7 cellular contexts compared by ENCODE assay signal in the genomic region with DNA sequence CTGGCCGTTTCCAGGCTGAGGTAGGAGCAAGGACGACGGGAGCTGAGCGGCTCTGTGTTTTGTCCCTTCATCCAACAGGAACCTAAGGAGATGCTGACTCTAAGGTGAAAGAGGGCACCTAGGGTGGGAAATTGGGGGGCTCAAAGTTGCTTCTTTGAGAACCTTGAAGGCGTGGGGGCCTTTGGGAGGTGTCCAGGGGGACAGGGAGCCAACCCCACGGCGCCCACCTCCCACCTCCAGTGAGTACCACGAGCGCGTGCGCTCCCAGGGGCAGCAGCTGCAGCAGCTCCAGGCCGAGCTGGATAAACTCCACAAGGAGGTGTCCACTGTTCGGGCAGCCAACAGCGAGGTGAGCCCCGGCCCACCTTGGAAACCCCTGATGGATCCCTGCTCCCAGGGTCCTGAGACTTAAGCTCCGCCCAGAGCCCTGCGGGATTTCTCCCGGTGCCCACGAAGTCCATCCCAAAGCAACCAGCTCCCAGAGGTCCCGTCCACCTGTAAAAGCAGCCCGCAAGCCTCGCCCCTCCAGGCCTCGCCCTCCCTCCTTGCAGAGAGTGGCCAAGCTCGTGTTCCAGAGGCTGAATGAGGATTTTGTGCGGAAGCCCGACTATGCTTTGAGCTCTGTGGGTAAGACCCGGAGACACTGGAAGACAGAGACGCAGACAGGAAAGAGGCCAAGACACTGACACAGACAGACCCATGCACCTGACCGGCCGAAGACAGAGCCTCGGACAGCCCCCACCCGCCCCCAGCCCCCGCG. TPM values are rescaled to one million over a fixed set of nuclear protein-coding genes. Genes with fewer than 3 reads are reported as not detected.
DNase-seq lines count a peak whose midpoint lies in the region; ATAC-seq, FAIRE-seq and TF ChIP-seq lines count a peak whose summit lies in the region.

No MANE protein-coding gene starts in this region.

- SMC1A ChIA-PET in GM12878 (lab: Charles Lee; ENCODE audit: uncharacterized antibody, unreplicated experiment), result interaction anchor here (0.8 to 3.8 kb wide), 11 partner anchors 9 to 335 kb away, joined by 3 to 28 read pairs (median 4); a partner anchor contains a TSS

- POLR2A ChIA-PET in GM12878 (lab: Charles Lee), result interaction anchor here (0.5 to 5.0 kb wide), 9 partner anchors 13 to 1186 kb away, joined by 3 to 24 read pairs (median 6); a partner anchor contains a TSS

- BruUV-seq in GM12878 (replicated peaks; lab: Mats Ljungman, UMichigan), result TSS peak; percentile 72

- no peak for TF ChIP-seq RAD21 in GM12878 (IDR thresholded peaks at IDR 0.05; ENCODE audit: insufficient read depth, low read depth, low read length)

- 22% methylated on average over 32 of the region's 34 CpGs for WGBS in GM12878 (ENCODE audit: insufficient coverage, insufficient replicate concordance, low lambda C conversion rate, missing lambda C conversion rate)

- H3K9me3 ChIP-seq in NT2/D1 (ENCODE audit: insufficient read depth, low read length) (no peaks in the 10 kb centered on the region), GM12878 (replicated peaks; ENCODE audit: control insufficient read depth, insufficient read depth, low read length) (no peaks in the 10 kb centered on the region), tibial artery (no peaks in the 10 kb centered on the region)

- H3K4me1 ChIP-seq in NT2/D1 (ENCODE audit: insufficient read depth, insufficient read length), result peaks cover 5% of the 10 kb centered on the region
- peaks cover 25% of the 10 kb centered on the region for H3K4me1 ChIP-seq in GM12878 (ENCODE audit: control insufficient read depth, insufficient read depth, low read length)
- H3K4me1 ChIP-seq in tibial artery, result peaks cover 0 to 39% (median 32%) of the 10 kb centered on the region in 4 donors

- H3K27me3 ChIP-seq in NT2/D1 (ENCODE audit: insufficient read depth, insufficient read length) (peaks cover 9% of the 10 kb centered on the region), GM12878 (replicated peaks in 1 of 2; ENCODE audit: control insufficient read depth in 2 of 2, insufficient read depth in 2 of 2, low read length in 1 of 2) (no peaks in the 10 kb centered on the region), tibial artery (no peaks in the 10 kb centered on the region)

- H3K4me3 ChIP-seq in GM12875 (ENCODE audit: low read depth, low read length) (peak overlapping the region; percentile 58), NT2/D1 (ENCODE audit: insufficient read length, low read depth) (peak overlapping the region; percentile 71), GM12878 (peak overlapping the region; percentile 99), tibial artery (peak overlapping the region; percentile 57 to 70)

- TF ChIP-seq CTCF in GM12875 (IDR thresholded peaks at IDR 0.05; ENCODE audit: borderline replicate concordance, insufficient read depth, low read depth, low read length) (no peak), GM12878 (IDR thresholded peaks at IDR 0.05 in 2 of 3, conservative IDR thresholded peaks at IDR 0.05 in 1 of 3; ENCODE audit: control insufficient read depth in 2 of 3, extremely low read depth in 1 of 3, insufficient read depth in 1 of 3, low read depth in 3 of 3, low read length in 3 of 3) (no peak), tibial artery (IDR thresholded peaks at IDR 0.05) (no peak)

- DNase-seq in NT2/D1 (ENCODE audit: low read depth, low spot score) (no peak), GM12878 (ENCODE audit: low read depth, low spot score) (no peak), left colon (peak; percentile 37 to 51), tibial artery (peak in 1 of 2 donors; percentile 74)
- DNase-seq in activated CD4-positive, CD25-positive, alpha-beta regulatory T cell (lab: John Stamatoyannopoulos, UW), result no peak

- CTCF ChIA-PET in GM12878 (lab: Yijun Ruan, JAX), result interaction anchor here (0.7 to 4.0 kb wide), 27 partner anchors 9 to 336 kb away, joined by 3 to 31 read pairs (median 3); a partner anchor contains a TSS

- RAD21 ChIA-PET in GM12878 (lab: Charles Lee; ENCODE audit: unreplicated experiment), result interaction anchor here (0.7 to 3.1 kb wide), 14 partner anchors 11 to 474 kb away, joined by 3 to 29 read pairs (median 4); a partner anchor contains a TSS

- H3K27ac ChIP-seq in GM12878 (ENCODE audit: control insufficient read depth, insufficient read depth), result no peak overlapping the region
- H3K27ac ChIP-seq in tibial artery, result peak overlapping the region; percentile 46 to 88

- H3K36me3 ChIP-seq in NT2/D1 (ENCODE audit: insufficient read depth, insufficient read length, low read length) (peaks cover 15% of the 10 kb centered on the region), GM12878 (ENCODE audit: control insufficient read depth in 2 of 2, insufficient read depth in 2 of 2, low read length in 1 of 2) (peaks cover 0 to 1% of the 10 kb centered on the region in 2 experiments; a peak in 1 of 4 replicates), tibial artery (peaks cover 0 to 17% (median 5%) of the 10 kb centered on the region in 3 donors)

- peak; percentile 3; the same call in 2 of the 3 replicates for ATAC-seq in GM12878
- ATAC-seq in left colon, result no peak
- ATAC-seq in HG02798 (IDR thresholded peaks at IDR 0.05; ENCODE audit: poor library complexity, unreplicated experiment), result no peak

- in situ Hi-C loops in GM12878 (cut with MboI), result no loop called here

- H3K79me2 ChIP-seq in GM12878 (ENCODE audit: control insufficient read depth, insufficient read depth, low read length), result no peaks in the 10 kb centered on the region; the same call in none of the 2 replicates

- H2AFZ ChIP-seq in GM12878 (ENCODE audit: control insufficient read depth, low read depth, low read length), result peak overlapping the region; percentile 22; the same call in 1 of the 2 replicates

- no peak for FAIRE-seq in GM12878 (lab: Jason Lieb, UNC)

- peak overlapping the region; percentile 95 for H3K4me2 ChIP-seq in GM12878 (ENCODE audit: control insufficient read depth, insufficient read depth)

- intact Hi-C loops in GM12878 (cut with micrococcal nuclease; ENCODE audit: unreplicated experiment) (loop anchor here (2.0 to 10.0 kb wide), 3 partner anchors 46 to 154 kb away; a partner anchor contains a TSS), left colon (cut with DNase I, micrococcal nuclease) (no loop called here), tibial artery (cut with DNase I; ENCODE audit: low total_unique reads) (loop anchor here (5.0 kb wide), 2 partner anchors 44 to 154 kb away; a partner anchor contains a TSS)

- H4K20me1 ChIP-seq in GM12878 (ENCODE audit: control insufficient read depth, insufficient read depth), result no peaks in the 10 kb centered on the region

- H3K9ac ChIP-seq in NT2/D1 (ENCODE audit: insufficient read length, low read depth) (peak overlapping the region; percentile 79), GM12878 (ENCODE audit: control insufficient read depth, insufficient read depth, low read length) (peak overlapping the region; percentile 72; the same call in 1 of the 2 replicates)

- no peak for TF ChIP-seq POLR2A in GM12878 (IDR thresholded peaks at IDR 0.05; ENCODE audit: low read depth, low read length)

- TF ChIP-seq EP300 in GM12878 (IDR thresholded peaks at IDR 0.05; ENCODE audit: borderline replicate concordance in 1 of 2, control insufficient read depth in 1 of 2, low read depth in 2 of 2, low read length in 2 of 2), result no peak

RNA-seq across cellular contexts. Expression of a gene that starts 2.9 kb away (rescaled TPM):
- total RNA-seq in GM12878 (2013; cell fraction: nucleolus; rRNA removed), result 7.6 and 10.3 TPM in 2 replicates
- total RNA-seq in GM12878 (2014; rRNA removed) (3.1 and 3.5 TPM in 2 replicates), GM12878 (2014; rRNA removed; fragmentation: Illumina TruSeq; extraction: Trizol) (2.0 and 2.1 TPM in 2 replicates), GM12878 (2021) (4.1 and 5.5 TPM in 2 replicates), left colon (1 to 10 TPM; 3.2 to 5.8 TPM)
- polyA plus RNA-seq in GM12878 (2011; ENCODE audit: low read depth), result 5.1 TPM
- polyA plus RNA-seq in GM12878 (2011; rRNA removed) (7.4 and 12.5 TPM in 2 replicates), GM12878 (2014; fragmentation: Illumina TruSeq; extraction: Trizol) (0.27 and 0.90 TPM in 2 replicates), GM12878 (2014; fragmentation: Nextera tagmentation; extraction: Ambion mirVana) (1 to 10 TPM; 1.6 to 2.4 TPM), GM12878 (2014; rRNA removed) (2.4 and 3.7 TPM in 2 replicates), GM12878 (2016; fragmentation: Nextera tagmentation; extraction: Ambion mirVana) (1 to 10 TPM; 1.6 to 3.5 TPM)
- 22.9 and 24.4 TPM in 2 replicates for polyA plus RNA-seq in GM12878 (2011; cell fraction: cytosol; rRNA removed)
- polyA plus RNA-seq in GM12878 (2011; cell fraction: nucleus; rRNA removed), result 36.0 and 72.8 TPM in 2 replicates
- 18.6 and 21.8 TPM in 2 replicates for polyA plus RNA-seq in GM12878 (2012)
- polyA minus RNA-seq in GM12878 (2011; rRNA and poly(A)+ RNA removed), result 5.4 and 11.1 TPM in 2 replicates
- polyA minus RNA-seq in GM12878 (2011; cell fraction: cytosol; rRNA and poly(A)+ RNA removed), result 4.5 and 7.2 TPM in 2 replicates
- polyA minus RNA-seq in GM12878 (2011; cell fraction: nucleus; rRNA and poly(A)+ RNA removed), result 5.3 and 6.0 TPM in 2 replicates

RNA-seq across cellular contexts. Expression of a gene that starts 46.1 kb away (rescaled TPM):
- total RNA-seq in GM12878 (2013; cell fraction: nucleolus; rRNA removed), result 116 and 119 TPM in 2 replicates
- total RNA-seq in GM12878 (2014; rRNA removed) (185 and 191 TPM in 2 replicates), GM12878 (2014; rRNA removed; fragmentation: Illumina TruSeq; extraction: Trizol) (75.7 and 84.9 TPM in 2 replicates), GM12878 (2021) (209 and 214 TPM in 2 replicates), left colon (100 to 1,000 TPM; 108 to 126 TPM)
- 241 TPM for polyA plus RNA-seq in GM12878 (2011; ENCODE audit: low read depth)
- polyA plus RNA-seq in GM12878 (2011; rRNA removed) (90.0 and 125 TPM in 2 replicates), GM12878 (2014; fragmentation: Illumina TruSeq; extraction: Trizol) (96.9 and 136 TPM in 2 replicates), GM12878 (2014; fragmentation: Nextera tagmentation; extraction: Ambion mirVana) (100 to 1,000 TPM in 1 of 2 experiments, 10 to 100 TPM in 1; 85.7 to 127 TPM), GM12878 (2014; rRNA removed) (155 and 157 TPM in 2 replicates), GM12878 (2016; fragmentation: Nextera tagmentation; extraction: Ambion mirVana) (100 to 1,000 TPM; 165 to 184 TPM)
- 216 and 299 TPM in 2 replicates for polyA plus RNA-seq in GM12878 (2011; cell fraction: cytosol; rRNA removed)
- polyA plus RNA-seq in GM12878 (2011; cell fraction: nucleus; rRNA removed), result 406 and 469 TPM in 2 replicates
- polyA plus RNA-seq in GM12878 (2012), result 202 and 220 TPM in 2 replicates
- 126 TPM in 2 replicates for polyA minus RNA-seq in GM12878 (2011; rRNA and poly(A)+ RNA removed)
- polyA minus RNA-seq in GM12878 (2011; cell fraction: cytosol; rRNA and poly(A)+ RNA removed), result 71.8 and 78.3 TPM in 2 replicates
- 91.3 and 138 TPM in 2 replicates for polyA minus RNA-seq in GM12878 (2011; cell fraction: nucleus; rRNA and poly(A)+ RNA removed)

RNA-seq across cellular contexts. Expression of a gene that starts 46.1 kb away (rescaled TPM):
- 119 and 124 TPM in 2 replicates for total RNA-seq in GM12878 (2013; cell fraction: nucleolus; rRNA removed)
- total RNA-seq in GM12878 (2014; rRNA removed), result 42.4 and 51.4 TPM in 2 replicates
- 61.5 and 68.4 TPM in 2 replicates for total RNA-seq in GM12878 (2014; rRNA removed; fragmentation: Illumina TruSeq; extraction: Trizol)
- total RNA-seq in GM12878 (2021), result 119 and 126 TPM in 2 replicates
- 24.1 TPM for polyA plus RNA-seq in GM12878 (2011; ENCODE audit: low read depth)
- 142 and 153 TPM in 2 replicates for polyA plus RNA-seq in GM12878 (2011; rRNA removed)
- 123 and 124 TPM in 2 replicates for polyA plus RNA-seq in GM12878 (2011; cell fraction: cytosol; rRNA removed)
- polyA plus RNA-seq in GM12878 (2011; cell fraction: nucleus; rRNA removed), result 91.3 and 119 TPM in 2 replicates
- polyA plus RNA-seq in GM12878 (2012), result 34.4 and 39.2 TPM in 2 replicates
- 136 and 144 TPM in 2 replicates for polyA plus RNA-seq in GM12878 (2014; fragmentation: Illumina TruSeq; extraction: Trizol)
- 10 to 100 TPM in 1 of 2 experiments, 1 to 10 TPM in 1; 4.7 to 11.4 TPM for polyA plus RNA-seq in GM12878 (2014; fragmentation: Nextera tagmentation; extraction: Ambion mirVana)
- 61.5 and 70.9 TPM in 2 replicates for polyA plus RNA-seq in GM12878 (2014; rRNA removed)
- 10 to 100 TPM; 46.6 to 48.6 TPM for polyA plus RNA-seq in GM12878 (2016; fragmentation: Nextera tagmentation; extraction: Ambion mirVana)
- polyA minus RNA-seq in GM12878 (2011; rRNA and poly(A)+ RNA removed), result 217 and 230 TPM in 2 replicates
- polyA minus RNA-seq in GM12878 (2011; cell fraction: cytosol; rRNA and poly(A)+ RNA removed), result 22.3 and 47.3 TPM in 2 replicates
- polyA minus RNA-seq in GM12878 (2011; cell fraction: nucleus; rRNA and poly(A)+ RNA removed), result 25.1 and 56.5 TPM in 2 replicates
- 10 to 100 TPM; 63.5 to 73.0 TPM for total RNA-seq in left colon

Comparison
In these comparisons a context has a peak if more than half of its experiments do, and no peak if none do; other contexts are left out.
1. DNase-seq: peak in left colon (2 of 2); none in NT2/D1 (single experiment), GM12878 (single experiment) and activated CD4-positive, CD25-positive, alpha-beta regulatory T cell (0 of 4).
2. intact Hi-C loops: an anchor here in GM12878 (2.0 to 10.0 kb wide) and tibial artery (5.0 kb wide); none called in left colon.
3. Peak in every context shown above with its lines, with median percentiles within 50 percentile points of each other: H3K4me3 ChIP-seq.